18 cellular contexts compared by ENCODE assay signal in genomic region chr5:88089757-88090390, GRCh38.
"Had no signal": no experiment of that assay in that cellular context is flagged by ENCODE, and none has a peak within 500 bp of the region (broad histone marks: within the 10 kb centered on the region; RNA-seq: fewer than 3 reads in every experiment).

No MANE protein-coding gene starts in this region.

- H3K9me3 Mint-ChIP-seq: activated CD4-positive, alpha-beta T cell treated with anti-CD3 and anti-CD28 coated beads, Interleukin-2, amount 10 ng/mL, durations not matched to agents 7 days and 5 days; activated T-helper 2 cell treated with anti-CD3 and anti-CD28 coated beads, Interferon-gamma antibody, Interleukin-2, Interleukin-4, amounts not matched to agents 10 μg/mL and 5 μg/mL and 100 μg/mL, durations not matched to agents 14 hours and 24 hours and 36 hours; central memory CD8-positive, alpha-beta T cell; naive thymus-derived CD8-positive, alpha-beta T cell; T-helper 1 cell treated with Interleukin-12 subunit alpha and Interleukin-12 subunit beta and Interleukin-4 antibody, amounts not matched to agents 30 μg/mL and 1 μg/mL, for 36 hours had no signal

- H3K4me3 ChIP-seq: body of pancreas, gastroesophageal sphincter, lung, mucosa of descending colon, prostate gland, sigmoid colon, upper lobe of right lung had no signal

- H3K27ac Mint-ChIP-seq: activated CD4-positive, alpha-beta T cell treated with anti-CD3 and anti-CD28 coated beads, Interleukin-2, amount 10 ng/mL, durations not matched to agents 7 days and 5 days; activated T-helper 2 cell treated with anti-CD3 and anti-CD28 coated beads, Interferon-gamma antibody, Interleukin-2, Interleukin-4, amounts not matched to agents 10 μg/mL and 5 μg/mL and 100 μg/mL, durations not matched to agents 14 hours and 24 hours and 36 hours; naive thymus-derived CD8-positive, alpha-beta T cell; T-helper 1 cell treated with Interleukin-12 subunit alpha and Interleukin-12 subunit beta and Interleukin-4 antibody, amounts not matched to agents 30 μg/mL and 1 μg/mL, for 36 hours had no signal

- H3K4me1 ChIP-seq: body of pancreas, gastroesophageal sphincter, prostate gland, sigmoid colon, upper lobe of right lung had no signal

- H3K4me3 Mint-ChIP-seq: activated CD4-positive, alpha-beta T cell treated with anti-CD3 and anti-CD28 coated beads, Interleukin-2, amount 10 ng/mL, durations not matched to agents 7 days and 5 days; central memory CD8-positive, alpha-beta T cell; naive thymus-derived CD8-positive, alpha-beta T cell; T-helper 1 cell treated with Interleukin-12 subunit alpha and Interleukin-12 subunit beta and Interleukin-4 antibody, amounts not matched to agents 30 μg/mL and 1 μg/mL, for 36 hours had no signal

- H3K36me3 Mint-ChIP-seq: naive thymus-derived CD8-positive, alpha-beta T cell had no signal

- H3K4me1 Mint-ChIP-seq: activated CD4-positive, alpha-beta T cell treated with anti-CD3 and anti-CD28 coated beads, Interleukin-2, amount 10 ng/mL, durations not matched to agents 7 days and 5 days; central memory CD8-positive, alpha-beta T cell; naive thymus-derived CD8-positive, alpha-beta T cell had no signal

- H3K36me3 ChIP-seq: gastroesophageal sphincter, prostate gland, sigmoid colon, upper lobe of right lung had no signal

- DNase-seq: activated CD4-positive, alpha-beta T cell treated with anti-CD3 and anti-CD28 coated beads, Interleukin-2, amount 10 ng/mL, durations not matched to agents 7 days and 5 days; activated CD4-positive, CD25-positive, alpha-beta regulatory T cell; activated naive CD4-positive, alpha-beta T cell treated with anti-CD3 and anti-CD28 coated beads, Interleukin-2, amount 50 U/mL, for 16 hours; body of pancreas; effector memory CD4-positive, alpha-beta T cell; left colon; mucosa of descending colon; naive thymus-derived CD8-positive, alpha-beta T cell; sigmoid colon; stimulated activated CD4-positive, alpha-beta T cell treated with anti-CD3 and anti-CD28 coated beads, Interleukin-2, amount 100 ng/mL, for 24 hours; stimulated activated naive CD4-positive, alpha-beta T cell; upper lobe of right lung had no signal

- H3K27me3 ChIP-seq: body of pancreas, gastroesophageal sphincter, sigmoid colon, upper lobe of right lung had no signal

- ATAC-seq: body of pancreas; gastroesophageal sphincter; left colon; mucosa of descending colon; naive thymus-derived CD8-positive, alpha-beta T cell; upper lobe of right lung had no signal

- H3K27ac ChIP-seq: body of pancreas, gastroesophageal sphincter, prostate gland, sigmoid colon, upper lobe of right lung had no signal

- H3K9me3 ChIP-seq: body of pancreas, gastroesophageal sphincter, mucosa of descending colon, prostate gland, sigmoid colon, upper lobe of right lung had no signal
